Comparison of ENCODE assay signal across 14 cellular contexts in the genomic region with DNA sequence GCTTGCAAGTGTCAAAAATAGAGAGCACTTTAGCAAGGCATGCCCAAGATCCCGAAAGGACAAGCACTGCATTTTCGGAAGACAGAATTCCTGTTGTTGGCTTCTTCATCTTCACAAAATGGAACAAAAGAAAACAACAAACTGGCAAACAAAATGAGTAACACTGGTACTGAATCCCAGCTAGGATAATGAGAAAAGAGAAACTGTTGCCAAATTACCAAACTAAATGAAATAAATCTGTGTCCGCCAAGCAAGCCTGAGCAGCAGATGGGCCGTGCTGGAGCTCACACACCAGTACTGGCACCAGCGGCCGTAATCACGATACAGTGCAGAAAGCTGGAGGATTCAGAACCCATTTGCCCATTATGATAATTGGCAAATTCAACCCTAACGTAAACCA. TPM values are rescaled to one million over a fixed set of nuclear protein-coding genes. Genes with fewer than 3 reads are reported as not detected.
"Had no signal": no experiment of that assay in that cellular context is flagged by ENCODE, and none has a peak within 500 bp of the region (broad histone marks: within the 10 kb centered on the region; RNA-seq: fewer than 3 reads in every experiment).

No MANE protein-coding gene starts in this region.

- H3K27ac Mint-ChIP-seq: activated T-helper 17 cell treated with anti-CD3 and anti-CD28 coated beads, Interleukin-2, amount 50 U/mL, for 72 hours; naive thymus-derived CD4-positive, alpha-beta T cell; T-helper 2 cell treated with Interferon-gamma antibody and Interleukin-4, amounts not matched to agents 5 μg/mL and 100 μg/mL, for 36 hours had no signal

- H3K4me1 Mint-ChIP-seq: activated T-helper 17 cell treated with anti-CD3 and anti-CD28 coated beads, Interleukin-2, amount 50 U/mL, for 72 hours; naive thymus-derived CD4-positive, alpha-beta T cell had no signal

- H3K27me3 ChIP-seq: ascending aorta, foreskin keratinocyte, pancreas, tibial artery, vagina had no signal

- H3K27me3 Mint-ChIP-seq: activated T-helper 17 cell treated with anti-CD3 and anti-CD28 coated beads, Interleukin-2, amount 50 U/mL, for 72 hours; naive thymus-derived CD4-positive, alpha-beta T cell had no signal

- DNase-seq: activated CD4-positive, CD25-positive, alpha-beta regulatory T cell treated with anti-CD3 and anti-CD28 coated beads, Interleukin-2, amount 50 U/mL, for 72 hours; activated naive CD4-positive, alpha-beta T cell treated with Interleukin-2 at 50 U/mL for 16 hours; foreskin keratinocyte; mucosa of descending colon; naive thymus-derived CD4-positive, alpha-beta T cell; pancreas; stimulated activated CD4-positive, alpha-beta T cell treated with anti-CD3 and anti-CD28 coated beads, Interleukin-12 subunit alpha, Interleukin-12 subunit beta, amount 100 ng/mL, for 4 hours; stimulated activated CD4-positive, alpha-beta T cell treated with anti-CD3 and anti-CD28 coated beads, Interleukin-2, amount 100 ng/mL, for 24 hours; tibial artery had no signal

- H3K9me3 ChIP-seq: pancreas, vagina had no signal

- H3K36me3 ChIP-seq: vagina had no signal

- H3K4me1 ChIP-seq: ascending aorta, foreskin keratinocyte, pancreas, tibial artery, vagina had no signal

- H3K4me3 Mint-ChIP-seq: activated T-helper 17 cell treated with anti-CD3 and anti-CD28 coated beads, Interleukin-2, amount 50 U/mL, for 72 hours; naive thymus-derived CD4-positive, alpha-beta T cell; T-helper 2 cell treated with Interferon-gamma antibody and Interleukin-4, amounts not matched to agents 5 μg/mL and 100 μg/mL, for 36 hours had no signal

- H3K27ac ChIP-seq: ascending aorta, foreskin keratinocyte, pancreas, tibial artery, vagina had no signal

- H3K4me3 ChIP-seq: ascending aorta, mucosa of descending colon, pancreas, tibial artery, vagina had no signal

RNA-seq across cellular contexts. Expression of a gene that starts 57.2 kb away (rescaled TPM):
- total RNA-seq: lung microvascular endothelial cell had no signal
